ENCODE assay signal across 8 cellular contexts in genomic region chr18:22933206-22933957, GRCh38. TPM values are rescaled to one million over a fixed set of nuclear protein-coding genes. Genes with fewer than 3 reads are reported as not detected.
DNase-seq lines count a peak whose midpoint lies in the region; ATAC-seq and TF ChIP-seq lines count a peak whose summit lies in the region.

Gene RBBP8, plus strand, starts transcription at chr18:22933328. Its CDS starts 3,524 bp downstream, at chr18:22936852.

- H3K4me1 ChIP-seq in ACC112 (ENCODE audit: control insufficient read depth, insufficient read depth, low read length, unreplicated experiment) (peaks cover 15% of the 10 kb centered on the region), mammary epithelial cell (ENCODE audit: insufficient read depth, low read length) (peaks cover 36% of the 10 kb centered on the region), smooth muscle cell (ENCODE audit: low read depth) (peaks cover 15% of the 10 kb centered on the region)

- H3K4me2 ChIP-seq in mammary epithelial cell (ENCODE audit: insufficient read depth, low read depth, low read length) (peak within 1 kb of the TSS; percentile 84), smooth muscle cell (peak within 1 kb of the TSS; percentile 92)

- no peaks in the 10 kb centered on the region for H3F3A ChIP-seq in smooth muscle cell (ENCODE audit: low read depth)

- no peak for TF ChIP-seq CTCF in WI38 (IDR thresholded peaks at IDR 0.05; ENCODE audit: low read depth, low read length)
- no peak for TF ChIP-seq CTCF in mammary epithelial cell (conservative IDR thresholded peaks at IDR 0.05 in 1 of 2, IDR thresholded peaks at IDR 0.05 in 1 of 2; ENCODE audit: extremely low read depth in 1 of 2, insufficient read depth in 1 of 2, low read depth in 1 of 2, low read length in 2 of 2)
- TF ChIP-seq CTCF in smooth muscle cell (IDR thresholded peaks at IDR 0.05; ENCODE audit: borderline replicate concordance, insufficient read depth, poor library complexity, severe bottlenecking), result no peak

- H3K4me3 ChIP-seq in ACC112 (ENCODE audit: low read depth, low read length) (peak within 1 kb of the TSS; percentile 100), WI38 (ENCODE audit: low read depth, low read length) (peak within 1 kb of the TSS; percentile 88), mammary epithelial cell (replicated peaks in 1 of 3; ENCODE audit: insufficient read depth in 1 of 3, low read depth in 2 of 3, low read length in 3 of 3) (peak within 1 kb of the TSS; percentile 49 to 77 (median 66)), smooth muscle cell (peak within 1 kb of the TSS; percentile 78)

- no peaks in the 10 kb centered on the region for H3K9me3 ChIP-seq in mammary epithelial cell (replicated peaks; ENCODE audit: insufficient read depth, low read length)
- no peaks in the 10 kb centered on the region for H3K9me3 ChIP-seq in smooth muscle cell (replicated peaks; ENCODE audit: low read depth)

- CTCF ChIA-PET in mammary epithelial cell (lab: Charles Lee; ENCODE audit: low non-redundant PET), result no interaction called here

- TSS peak; percentile 7 for BruUV-seq in mammary epithelial cell (replicated peaks; lab: Mats Ljungman, UMichigan)

- intact Hi-C loops in mammary epithelial cell (cut with micrococcal nuclease), result loop anchor here (1.0 to 5.0 kb wide), 2 partner anchors 19 to 106 kb away; no protein-coding TSS in a partner anchor

- in situ Hi-C loops in mammary epithelial cell (cut with MboI; ENCODE audit: low sequenced_read_pairs in 2 of 2), result loop anchor here in 1 of 2 donors (25.0 kb wide), 1 partner anchor 96 kb away; no protein-coding TSS in a partner anchor

- ATAC-seq in GM18867 (IDR thresholded peaks at IDR 0.05; ENCODE audit: unreplicated experiment) (peak; percentile 82), HG03097 (IDR thresholded peaks at IDR 0.05; ENCODE audit: low FRiP score, unreplicated experiment) (peak; percentile 79)

- H3K36me3 ChIP-seq in ACC112 (ENCODE audit: insufficient read depth, low read length) (no peaks in the 10 kb centered on the region), mammary epithelial cell (ENCODE audit: insufficient read depth, low read length) (peaks cover 19% of the 10 kb centered on the region), smooth muscle cell (ENCODE audit: low read depth) (peaks cover 3% of the 10 kb centered on the region)

- peak within 1 kb of the TSS; percentile 100 for H2AFZ ChIP-seq in ACC112 (ENCODE audit: low read length, unreplicated experiment)
- H2AFZ ChIP-seq in mammary epithelial cell (ENCODE audit: low read depth, low read length), result peak within 1 kb of the TSS; percentile 67
- H2AFZ ChIP-seq in smooth muscle cell (ENCODE audit: low read depth), result peak within 1 kb of the TSS; percentile 97

- H4K20me1 ChIP-seq in mammary epithelial cell (ENCODE audit: insufficient read depth, low read length) (no peaks in the 10 kb centered on the region), smooth muscle cell (ENCODE audit: low read depth) (no peaks in the 10 kb centered on the region)

- H3K27ac ChIP-seq in ACC112 (ENCODE audit: low read depth, low read length) (peak within 1 kb of the TSS; percentile 93), mammary epithelial cell (ENCODE audit: insufficient read depth, low read depth, low read length) (peak within 1 kb of the TSS; percentile 95), smooth muscle cell (ENCODE audit: low read depth) (peak within 1 kb of the TSS; percentile 82)

- dilution Hi-C loops in mammary epithelial cell (cut with HindIII; ENCODE audit: low sequenced_read_pairs), result loop anchor here (10.0 kb wide), 1 partner anchor 99 kb away; no protein-coding TSS in a partner anchor

- DNase-seq in NCI-H2196 (lab: John Stamatoyannopoulos, UW; ENCODE audit: unreplicated experiment), result peak; percentile 92
- peak; percentile 79 for DNase-seq in mammary epithelial cell
- peak; percentile 89 for DNase-seq in iPS-NIHi11 (ENCODE audit: low spot score)
- peak; percentile 79 for DNase-seq in smooth muscle cell (lab: John Stamatoyannopoulos, UW; ENCODE audit: unreplicated experiment)

- H3K79me2 ChIP-seq in ACC112 (ENCODE audit: control insufficient read depth, insufficient read depth, low read length, unreplicated experiment) (peaks cover 29% of the 10 kb centered on the region), mammary epithelial cell (ENCODE audit: insufficient read depth, low read length) (peaks cover 90% of the 10 kb centered on the region), smooth muscle cell (ENCODE audit: low read depth) (peaks cover 21% of the 10 kb centered on the region)

- H3K27me3 ChIP-seq in ACC112 (ENCODE audit: insufficient read depth, low read length) (no peaks in the 10 kb centered on the region), mammary epithelial cell (ENCODE audit: insufficient read depth, low read length) (no peaks in the 10 kb centered on the region), smooth muscle cell (ENCODE audit: low read depth) (no peaks in the 10 kb centered on the region)

- H3K9ac ChIP-seq in mammary epithelial cell (ENCODE audit: insufficient read depth, low read length) (peak within 1 kb of the TSS; percentile 91), smooth muscle cell (ENCODE audit: low read depth) (peak within 1 kb of the TSS; percentile 90)

- WGBS in mammary epithelial cell (ENCODE audit: low coverage, missing lambda C conversion rate), result 1% methylated on average over 47 of the region's 81 CpGs
- under 1% methylated on average over 81 of the region's 81 CpGs for WGBS in smooth muscle cell (ENCODE audit: low lambda C conversion rate)

RNA-seq across cellular contexts. Expression of gene RBBP8, which starts in this region (rescaled TPM):
- total RNA-seq in mammary epithelial cell, result 100 to 1,000 TPM; 165 to 692 TPM
- polyA plus RNA-seq in mammary epithelial cell, result 91.8 TPM
- 59.2 TPM for polyA minus RNA-seq in mammary epithelial cell
- 29.5 and 39.3 TPM in 2 replicates for total RNA-seq in smooth muscle cell
- 11.7 and 14.4 TPM in 2 replicates for polyA plus RNA-seq in smooth muscle cell

Comparison
In these comparisons a context has a peak if more than half of its experiments do, and no peak if none do; other contexts are left out.
1. Peak in every context shown above with its lines: DNase-seq, ATAC-seq, H3K4me3 ChIP-seq and H3K27ac ChIP-seq.